ENCODE assay signal across 8 cellular contexts in genomic region chr7:151519045-151519764, GRCh38. TPM values are rescaled to one million over a fixed set of nuclear protein-coding genes. Genes with fewer than 3 reads are reported as not detected.
DNase-seq lines count a peak whose midpoint lies in the region; ATAC-seq and TF ChIP-seq lines count a peak whose summit lies in the region.
"Not testable (repeated sequence)": the region's sequence is repeated elsewhere in the genome, so short reads cannot be mapped to it uniquely, and the experiment has no call there.

No MANE protein-coding gene starts in this region.

- H3K27ac ChIP-seq in DND-41 (ENCODE audit: low read length) (peak overlapping the region; percentile 84), HL-60 (replicated peaks) (peak overlapping the region; percentile 92)

- H3K27ac Mint-ChIP-seq in activated naive CD8-positive, alpha-beta T cell treated with anti-CD3 and anti-CD28 coated beads, Interleukin-2, amount 10 ng/mL, durations not matched to agents 7 days and 5 days: peak overlapping the region; percentile 98
- H3K27ac Mint-ChIP-seq in glutamatergic neuron (ENCODE audit: unreplicated experiment): not testable (repeated sequence)
- H3K27ac Mint-ChIP-seq in stimulated activated memory B cell treated with anti-CD40 and anti-IgM and Interleukin-4, amounts not matched to agents 10 μg/mL and 1 μg/mL and 100 μg/mL, for 72 hours: peak overlapping the region; percentile 82

- peak overlapping the region; percentile 90 for H3K4me2 ChIP-seq in DND-41 (ENCODE audit: insufficient read depth, low read length)

- not testable (repeated sequence) for H3K27me3 Mint-ChIP-seq in activated naive CD8-positive, alpha-beta T cell treated with anti-CD3 and anti-CD28 coated beads, Interleukin-2, amount 10 ng/mL, durations not matched to agents 7 days and 5 days; stimulated activated memory B cell treated with anti-CD40 and anti-IgM and Interleukin-4, amounts not matched to agents 10 μg/mL and 1 μg/mL and 100 μg/mL, for 72 hours
- peaks cover 10% of the 10 kb centered on the region for H3K27me3 Mint-ChIP-seq in glutamatergic neuron (ENCODE audit: unreplicated experiment)

- ATAC-seq in DND-41 (ENCODE audit: insufficient read depth, low read depth) (peak; percentile 72), GM21576 (IDR thresholded peaks at IDR 0.05; ENCODE audit: unreplicated experiment) (peak; percentile 41)
- peak; percentile 61 for ATAC-seq in activated naive CD8-positive, alpha-beta T cell treated with anti-CD3 and anti-CD28 coated beads, Interleukin-2, amount 10 ng/mL, durations not matched to agents 7 days and 5 days (ENCODE audit: low read depth)
- peak; percentile 86 for ATAC-seq in stimulated activated memory B cell treated with anti-CD40 and anti-IgM and Interleukin-4, amounts not matched to agents 10 μg/mL and 1 μg/mL and 100 μg/mL, for 72 hours

- not testable (repeated sequence) for H3K36me3 ChIP-seq in DND-41 (ENCODE audit: insufficient read depth, low read length); neuron (ENCODE audit: insufficient read depth, low read length)

- peak overlapping the region; percentile 70; the same call in 1 of the 2 replicates for H2AFZ ChIP-seq in DND-41 (ENCODE audit: low read depth, low read length)
- not testable (repeated sequence) for H2AFZ ChIP-seq in neuron (ENCODE audit: low read depth, low read length)

- peaks cover 52% of the 10 kb centered on the region for H3K79me2 ChIP-seq in DND-41 (ENCODE audit: insufficient read depth, low read length)

- H3K9ac ChIP-seq in DND-41 (ENCODE audit: low read depth, low read length): peak overlapping the region; percentile 96

- POLR2A ChIA-PET in activated naive CD8-positive, alpha-beta T cell treated with anti-CD3 and anti-CD28 coated beads, Interleukin-2, amount 10 ng/mL, durations not matched to agents 7 days and 5 days (lab: Charles Lee): interaction anchor here (0.8 to 4.2 kb wide), 6 partner anchors 11 to 249 kb away, joined by 3 to 31 read pairs (median 3); no protein-coding TSS in a partner anchor

- H3K4me1 ChIP-seq in DND-41 (ENCODE audit: insufficient read depth, low read length): peaks cover 45% of the 10 kb centered on the region
- H3K4me1 ChIP-seq in neuron (ENCODE audit: insufficient read depth, low read length): peaks cover 10% of the 10 kb centered on the region

- peaks cover 46% of the 10 kb centered on the region for H4K20me1 ChIP-seq in DND-41 (ENCODE audit: insufficient read depth, low read length)

- not testable (repeated sequence) for H3K27me3 ChIP-seq in DND-41 (ENCODE audit: insufficient read depth, low read length, poor library complexity); HL-60 (ENCODE audit: insufficient read depth, poor library complexity, severe bottlenecking); neuron (ENCODE audit: insufficient read depth, low read length)

- peak overlapping the region; percentile 98 for H3K4me3 Mint-ChIP-seq in activated naive CD8-positive, alpha-beta T cell treated with anti-CD3 and anti-CD28 coated beads, Interleukin-2, amount 10 ng/mL, durations not matched to agents 7 days and 5 days
- H3K4me3 Mint-ChIP-seq in glutamatergic neuron (ENCODE audit: unreplicated experiment): peak overlapping the region; percentile 100
- peak overlapping the region; percentile 84 for H3K4me3 Mint-ChIP-seq in stimulated activated memory B cell treated with anti-CD40 and anti-IgM and Interleukin-4, amounts not matched to agents 10 μg/mL and 1 μg/mL and 100 μg/mL, for 72 hours

- H3K9me3 Mint-ChIP-seq in activated naive CD8-positive, alpha-beta T cell treated with anti-CD3 and anti-CD28 coated beads, Interleukin-2, amount 10 ng/mL, durations not matched to agents 7 days and 5 days; stimulated activated memory B cell treated with anti-CD40 and anti-IgM and Interleukin-4, amounts not matched to agents 10 μg/mL and 1 μg/mL and 100 μg/mL, for 72 hours: not testable (repeated sequence)
- H3K9me3 Mint-ChIP-seq in glutamatergic neuron (ENCODE audit: unreplicated experiment): peaks cover 20% of the 10 kb centered on the region

- not testable (repeated sequence) for H3K36me3 Mint-ChIP-seq in activated naive CD8-positive, alpha-beta T cell treated with anti-CD3 and anti-CD28 coated beads, Interleukin-2, amount 10 ng/mL, durations not matched to agents 7 days and 5 days; glutamatergic neuron (ENCODE audit: unreplicated experiment); stimulated activated memory B cell treated with anti-CD40 and anti-IgM and Interleukin-4, amounts not matched to agents 10 μg/mL and 1 μg/mL and 100 μg/mL, for 72 hours

- not testable (repeated sequence) for TF ChIP-seq CTCF in DND-41 (IDR thresholded peaks at IDR 0.05; ENCODE audit: borderline replicate concordance, extremely low read depth, low read length, poor library complexity, severe bottlenecking); HL-60 (IDR thresholded peaks at IDR 0.05; ENCODE audit: insufficient read depth, low read length); glutamatergic neuron (IDR thresholded peaks at IDR 0.05; ENCODE audit: partially characterized antibody, unreplicated experiment)

- H3K4me1 Mint-ChIP-seq in activated naive CD8-positive, alpha-beta T cell treated with anti-CD3 and anti-CD28 coated beads, Interleukin-2, amount 10 ng/mL, durations not matched to agents 7 days and 5 days: peaks cover 37% of the 10 kb centered on the region
- peaks cover 17% of the 10 kb centered on the region for H3K4me1 Mint-ChIP-seq in glutamatergic neuron (ENCODE audit: low read depth, unreplicated experiment)
- H3K4me1 Mint-ChIP-seq in stimulated activated memory B cell treated with anti-CD40 and anti-IgM and Interleukin-4, amounts not matched to agents 10 μg/mL and 1 μg/mL and 100 μg/mL, for 72 hours: peaks cover 43% of the 10 kb centered on the region

- H3K9me3 ChIP-seq in DND-41 (ENCODE audit: insufficient read depth, low read length, severe bottlenecking); neuron (ENCODE audit: low read length): not testable (repeated sequence)

- H3K4me3 ChIP-seq in DND-41 (ENCODE audit: low read depth in 1 of 2, low read length in 2 of 2) (peak overlapping the region; percentile 80 to 94), HL-60 (replicated peaks; ENCODE audit: insufficient read depth, low read length) (peak overlapping the region; percentile 66), neuron (ENCODE audit: low read length) (peak overlapping the region; percentile 56)

- DNase-seq in DND-41 (peak; percentile 54), HL-60 (ENCODE audit: low read depth in 1 of 2, low spot score in 1 of 2) (peak in 1 of 2 experiments; percentile 38), T-helper 2 cell (peak; percentile 32 to 68 (median 57)), glutamatergic neuron (peak; percentile 57)
- peak; percentile 78 for DNase-seq in activated naive CD8-positive, alpha-beta T cell treated with anti-CD3 and anti-CD28 coated beads, Interleukin-2, amount 10 ng/mL, durations not matched to agents 7 days and 5 days

RNA-seq across cellular contexts. Expression of gene RHEB, which starts 0.5 kb away (rescaled TPM):
- total RNA-seq in activated naive CD8-positive, alpha-beta T cell treated with anti-CD3 and anti-CD28 coated beads, Interleukin-2, amount 10 ng/mL, durations not matched to agents 7 days and 5 days: 10 to 100 TPM; 73.0 to 78.9 TPM
- 88.2 TPM for total RNA-seq in glutamatergic neuron (ENCODE audit: unreplicated experiment)
